Comparison of ENCODE assay signal across 1 cellular context in genomic region chr12:131226345-131227265, GRCh38.
TF ChIP-seq lines count a peak whose summit lies in the region.

No MANE protein-coding gene starts in this region.

TF ChIP-seq in GM23338, 12 proteins besides CTCF, POLR2A, EP300 and RAD21 (continued from another document):
- TF ChIP-seq, protein P1, sequence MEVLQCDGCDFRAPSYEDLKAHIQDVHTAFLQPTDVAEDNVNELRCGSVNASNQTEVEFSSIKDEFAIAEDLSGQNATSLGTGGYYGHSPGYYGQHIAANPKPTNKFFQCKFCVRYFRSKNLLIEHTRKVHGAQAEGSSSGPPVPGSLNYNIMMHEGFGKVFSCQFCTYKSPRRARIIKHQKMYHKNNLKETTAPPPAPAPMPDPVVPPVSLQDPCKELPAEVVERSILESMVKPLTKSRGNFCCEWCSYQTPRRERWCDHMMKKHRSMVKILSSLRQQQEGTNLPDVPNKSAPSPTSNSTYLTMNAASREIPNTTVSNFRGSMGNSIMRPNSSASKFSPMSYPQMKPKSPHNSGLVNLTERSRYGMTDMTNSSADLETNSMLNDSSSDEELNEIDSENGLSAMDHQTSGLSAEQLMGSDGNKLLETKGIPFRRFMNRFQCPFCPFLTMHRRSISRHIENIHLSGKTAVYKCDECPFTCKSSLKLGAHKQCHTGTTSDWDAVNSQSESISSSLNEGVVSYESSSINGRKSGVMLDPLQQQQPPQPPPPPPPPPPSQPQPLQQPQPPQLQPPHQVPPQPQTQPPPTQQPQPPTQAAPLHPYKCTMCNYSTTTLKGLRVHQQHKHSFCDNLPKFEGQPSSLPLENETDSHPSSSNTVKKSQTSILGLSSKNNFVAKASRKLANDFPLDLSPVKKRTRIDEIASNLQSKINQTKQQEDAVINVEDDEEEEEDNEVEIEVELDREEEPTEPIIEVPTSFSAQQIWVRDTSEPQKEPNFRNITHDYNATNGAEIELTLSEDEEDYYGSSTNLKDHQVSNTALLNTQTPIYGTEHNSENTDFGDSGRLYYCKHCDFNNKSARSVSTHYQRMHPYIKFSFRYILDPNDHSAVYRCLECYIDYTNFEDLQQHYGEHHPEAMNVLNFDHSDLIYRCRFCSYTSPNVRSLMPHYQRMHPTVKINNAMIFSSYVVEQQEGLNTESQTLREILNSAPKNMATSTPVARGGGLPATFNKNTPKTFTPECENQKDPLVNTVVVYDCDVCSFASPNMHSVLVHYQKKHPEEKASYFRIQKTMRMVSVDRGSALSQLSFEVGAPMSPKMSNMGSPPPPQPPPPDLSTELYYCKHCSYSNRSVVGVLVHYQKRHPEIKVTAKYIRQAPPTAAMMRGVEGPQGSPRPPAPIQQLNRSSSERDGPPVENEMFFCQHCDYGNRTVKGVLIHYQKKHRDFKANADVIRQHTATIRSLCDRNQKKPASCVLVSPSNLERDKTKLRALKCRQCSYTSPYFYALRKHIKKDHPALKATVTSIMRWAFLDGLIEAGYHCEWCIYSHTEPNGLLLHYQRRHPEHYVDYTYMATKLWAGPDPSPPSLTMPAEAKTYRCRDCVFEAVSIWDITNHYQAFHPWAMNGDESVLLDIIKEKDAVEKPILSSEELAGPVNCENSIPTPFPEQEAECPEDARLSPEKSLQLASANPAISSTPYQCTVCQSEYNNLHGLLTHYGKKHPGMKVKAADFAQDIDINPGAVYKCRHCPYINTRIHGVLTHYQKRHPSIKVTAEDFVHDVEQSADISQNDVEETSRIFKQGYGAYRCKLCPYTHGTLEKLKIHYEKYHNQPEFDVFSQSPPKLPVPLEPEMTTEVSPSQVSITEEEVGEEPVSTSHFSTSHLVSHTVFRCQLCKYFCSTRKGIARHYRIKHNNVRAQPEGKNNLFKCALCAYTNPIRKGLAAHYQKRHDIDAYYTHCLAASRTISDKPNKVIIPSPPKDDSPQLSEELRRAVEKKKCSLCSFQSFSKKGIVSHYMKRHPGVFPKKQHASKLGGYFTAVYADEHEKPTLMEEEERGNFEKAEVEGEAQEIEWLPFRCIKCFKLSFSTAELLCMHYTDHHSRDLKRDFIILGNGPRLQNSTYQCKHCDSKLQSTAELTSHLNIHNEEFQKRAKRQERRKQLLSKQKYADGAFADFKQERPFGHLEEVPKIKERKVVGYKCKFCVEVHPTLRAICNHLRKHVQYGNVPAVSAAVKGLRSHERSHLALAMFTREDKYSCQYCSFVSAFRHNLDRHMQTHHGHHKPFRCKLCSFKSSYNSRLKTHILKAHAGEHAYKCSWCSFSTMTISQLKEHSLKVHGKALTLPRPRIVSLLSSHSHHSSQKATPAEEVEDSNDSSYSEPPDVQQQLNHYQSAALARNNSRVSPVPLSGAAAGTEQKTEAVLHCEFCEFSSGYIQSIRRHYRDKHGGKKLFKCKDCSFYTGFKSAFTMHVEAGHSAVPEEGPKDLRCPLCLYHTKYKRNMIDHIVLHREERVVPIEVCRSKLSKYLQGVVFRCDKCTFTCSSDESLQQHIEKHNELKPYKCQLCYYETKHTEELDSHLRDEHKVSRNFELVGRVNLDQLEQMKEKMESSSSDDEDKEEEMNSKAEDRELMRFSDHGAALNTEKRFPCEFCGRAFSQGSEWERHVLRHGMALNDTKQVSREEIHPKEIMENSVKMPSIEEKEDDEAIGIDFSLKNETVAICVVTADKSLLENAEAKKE (CRISPR knock-in tag; IDR thresholded peaks at IDR 0.05), result no peak
- no peak for TF ChIP-seq ETS1 (IDR thresholded peaks at IDR 0.05)
- TF ChIP-seq JUNB (IDR thresholded peaks at IDR 0.05; ENCODE audit: unreplicated experiment), result no peak
